18 cellular contexts compared by ENCODE assay signal in the genomic region with DNA sequence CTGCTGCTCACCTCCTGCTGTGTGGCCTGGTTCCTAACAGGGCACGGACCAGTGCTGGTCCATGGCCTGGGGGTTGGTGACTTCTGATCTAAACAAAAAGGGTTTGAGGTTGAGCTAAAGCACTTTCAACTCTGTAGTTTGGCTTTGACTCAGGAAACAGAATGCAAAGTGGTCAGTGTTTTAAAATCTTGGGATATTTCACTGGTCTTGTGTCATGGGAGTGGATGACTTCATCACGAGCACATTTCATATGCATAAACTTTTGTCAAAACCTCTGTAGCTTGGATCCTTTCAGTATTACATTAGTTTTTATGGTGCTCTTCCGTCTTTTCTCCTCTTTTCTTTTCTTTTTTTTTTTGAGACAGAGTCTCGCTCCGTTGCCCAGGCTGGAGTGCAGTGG. TPM values are rescaled to one million over a fixed set of nuclear protein-coding genes. Genes with fewer than 3 reads are reported as not detected.
DNase-seq lines count a peak whose midpoint lies in the region; ATAC-seq and TF ChIP-seq lines count a peak whose summit lies in the region.
"Had no signal": no experiment of that assay in that cellular context is flagged by ENCODE, and none has a peak within 500 bp of the region (broad histone marks: within the 10 kb centered on the region; RNA-seq: fewer than 3 reads in every experiment).

No MANE protein-coding gene starts in this region.

- H3K36me3 Mint-ChIP-seq in activated T-cell treated with anti-CD3 and anti-CD28 coated beads, Interleukin-2, amount 50 U/mL, for 72 hours (ENCODE audit: insufficient read depth in 2 of 2), result peaks cover 8 to 53% of the 10 kb centered on the region in 2 donors
- H3K36me3 Mint-ChIP-seq in effector memory CD8-positive, alpha-beta T cell (ENCODE audit: insufficient read depth), result peaks cover 89% of the 10 kb centered on the region

- peaks cover 46% of the 10 kb centered on the region for H3K36me3 ChIP-seq in IMR-90 (ENCODE audit: control insufficient read depth, insufficient read depth, low read length)

- no peak overlapping the region for H2AK9ac ChIP-seq in IMR-90 (replicated peaks; ENCODE audit: low read depth, low read length, poor library complexity)

- in situ Hi-C loops in IMR-90 (cut with MboI; ENCODE audit: low sequenced_read_pairs), result no loop called here

- H3K9me3 Mint-ChIP-seq in activated T-cell treated with anti-CD3 and anti-CD28 coated beads, Interleukin-2, amount 50 U/mL, for 72 hours, result no peaks in the 10 kb centered on the region
- no peaks in the 10 kb centered on the region for H3K9me3 Mint-ChIP-seq in effector memory CD8-positive, alpha-beta T cell
- H3K9me3 Mint-ChIP-seq: CD8-positive, alpha-beta memory T cell had no signal

- no peak overlapping the region for H2BK15ac ChIP-seq in IMR-90 (ENCODE audit: low read depth, low read length)

- no peak overlapping the region for H3K14ac ChIP-seq in IMR-90 (replicated peaks; ENCODE audit: low read depth, low read length)

- H3K4me1 ChIP-seq in IMR-90 (ENCODE audit: control insufficient read depth, insufficient read depth, low read length), result peaks cover 4% of the 10 kb centered on the region
- H3K4me1 ChIP-seq: A549; BLaER1 treated with 17β-estradiol and CSF1 and Interleukin-3, amounts not matched to agents 10 nM and 100 nM had no signal

- POLR2A ChIA-PET in IMR-90 (lab: Charles Lee; ENCODE audit: unreplicated experiment), result no interaction called here

- TF ChIP-seq RAD21 in IMR-90 (IDR thresholded peaks at IDR 0.05; ENCODE audit: low read length), result no peak

- no peak overlapping the region for H3K23ac ChIP-seq in IMR-90 (ENCODE audit: low read depth, low read length)

- no peaks in the 10 kb centered on the region for H3K9me3 ChIP-seq in IMR-90 (ENCODE audit: control insufficient read depth, insufficient read depth, low read length)
- H3K9me3 ChIP-seq: A549; BLaER1 treated with 17β-estradiol and CSF1 and Interleukin-3, amounts not matched to agents 10 nM and 100 nM had no signal

- H2BK20ac ChIP-seq in IMR-90 (ENCODE audit: low read depth, low read length), result no peak overlapping the region

- H2AK5ac ChIP-seq in IMR-90 (ENCODE audit: low read depth, low read length), result no peak overlapping the region

- TF ChIP-seq CTCF in IMR-90 (conservative IDR thresholded peaks at IDR 0.05; ENCODE audit: low read depth, low read length), result no peak

- no peak for DNase-seq in activated T-cell treated with anti-CD3 and anti-CD28 coated beads, Interleukin-2, amount 50 U/mL, for 72 hours
- no peak for DNase-seq in activated T-cell treated with anti-CD3 and anti-CD28 coated beads, Interleukin-2, amount 50 U/mL, for 48 hours
- peak; percentile 81 for DNase-seq in IMR-90
- DNase-seq in effector memory CD8-positive, alpha-beta T cell, result no peak
- peak; percentile 8 for DNase-seq in stromal cell of bone marrow (ENCODE audit: low read depth)
- no peak for DNase-seq in NCI-H1105 treated with DMSO at 0.1 percent for 48 hours (lab: John Stamatoyannopoulos, UW)
- no peak for DNase-seq in D341Med (ENCODE audit: low spot score)
- DNase-seq: CD8-positive, alpha-beta memory T cell; NCI-H187; NCI-H2227 treated with DMSO at 0.1 percent for 48 hours; NCI-H510A treated with DMSO at 0.1 percent for 48 hours; NCI-H774; PC-3; SIG-M5 had no signal

- H4K20me1 ChIP-seq in IMR-90 (ENCODE audit: insufficient read depth, low read length), result peaks cover 4% of the 10 kb centered on the region; the same call in 1 of the 2 replicates

- peaks cover 21 to 22% of the 10 kb centered on the region in 2 experiments for H3K79me1 ChIP-seq in IMR-90 (ENCODE audit: low read depth in 1 of 2, low read length in 2 of 2)

- H2BK120ac ChIP-seq in IMR-90 (ENCODE audit: low read depth, low read length), result no peak overlapping the region

- ATAC-seq in activated T-cell treated with anti-CD3 and anti-CD28 coated beads, Interleukin-2, amount 50 U/mL, for 72 hours (replicated peaks in 1 of 2), result no peak
- ATAC-seq in IMR-90 (ENCODE audit: low read depth), result peak; percentile 83
- ATAC-seq in effector memory CD8-positive, alpha-beta T cell (replicated peaks), result no peak
- ATAC-seq: A549, K562, PC-3 had no signal

- H3K9me1 ChIP-seq in IMR-90 (ENCODE audit: insufficient read depth, low read length), result no peaks in the 10 kb centered on the region

- no peak overlapping the region for H3K4me3 ChIP-seq in IMR-90 (ENCODE audit: insufficient read depth, low read depth, low read length)
- H3K4me3 ChIP-seq: A549; BLaER1 treated with 17β-estradiol and CSF1 and Interleukin-3, amounts not matched to agents 10 nM and 100 nM; K562 had no signal

- no TSS peak for BruUV-seq in IMR-90 (replicated peaks; lab: Mats Ljungman, UMichigan)

- H4K91ac ChIP-seq in IMR-90 (ENCODE audit: insufficient read depth, low read depth, low read length), result no peak overlapping the region

- no peaks in the 10 kb centered on the region for H3K27me3 Mint-ChIP-seq in activated T-cell treated with anti-CD3 and anti-CD28 coated beads, Interleukin-2, amount 50 U/mL, for 72 hours (ENCODE audit: low read depth)
- H3K27me3 Mint-ChIP-seq in effector memory CD8-positive, alpha-beta T cell, result no peaks in the 10 kb centered on the region
- H3K27me3 Mint-ChIP-seq: CD8-positive, alpha-beta memory T cell had no signal

- no peaks in the 10 kb centered on the region for H3K27me3 ChIP-seq in IMR-90 (ENCODE audit: control insufficient read depth, insufficient read depth, low read length)
- H3K27me3 ChIP-seq: BLaER1 treated with 17β-estradiol and CSF1 and Interleukin-3, amounts not matched to agents 10 nM and 100 nM had no signal

- H4K5ac ChIP-seq in IMR-90 (ENCODE audit: low read depth, low read length), result no peak overlapping the region

- no peak overlapping the region for H3K9ac ChIP-seq in IMR-90 (ENCODE audit: low read depth, low read length)
- H3K9ac ChIP-seq: BLaER1 treated with 17β-estradiol and CSF1 and Interleukin-3, amounts not matched to agents 10 nM and 100 nM had no signal

- CTCF ChIA-PET in IMR-90 (lab: Yijun Ruan, JAX), result interaction anchor here (0.6 kb wide), 2 partner anchors 90 to 122 kb away, joined by 5 read pairs; no protein-coding TSS in a partner anchor

- no peak overlapping the region for H3K56ac ChIP-seq in IMR-90 (ENCODE audit: extremely low read depth, insufficient read depth, low read length)

- H3K4me3 Mint-ChIP-seq in activated T-cell treated with anti-CD3 and anti-CD28 coated beads, Interleukin-2, amount 50 U/mL, for 72 hours, result no peak overlapping the region
- H3K4me3 Mint-ChIP-seq in effector memory CD8-positive, alpha-beta T cell, result no peak overlapping the region
- H3K4me3 Mint-ChIP-seq: CD8-positive, alpha-beta memory T cell had no signal

- no peak overlapping the region for H2AFZ ChIP-seq in IMR-90 (replicated peaks; ENCODE audit: low read length, poor library complexity)

- no peak overlapping the region for H3K4ac ChIP-seq in IMR-90 (ENCODE audit: low read depth, low read length)

- 100% methylated on average over 1 of the region's 5 CpGs; no CpG with 5 or more reads in 1 of the 2 experiments for WGBS in IMR-90 (ENCODE audit: extremely low coverage in 2 of 2, insufficient read length in 1 of 2), 2 experiments

- no peak overlapping the region for H3K18ac ChIP-seq in IMR-90 (ENCODE audit: low read depth, low read length)

- H3K27ac ChIP-seq in IMR-90 (ENCODE audit: insufficient read depth, low read length), result peak overlapping the region; percentile 49; the same call in 1 of the 2 replicates
- H3K27ac ChIP-seq: A549; BLaER1 treated with 17β-estradiol and CSF1 and Interleukin-3, amounts not matched to agents 10 nM and 100 nM; RWPE1 had no signal

- H3K27ac Mint-ChIP-seq in activated T-cell treated with anti-CD3 and anti-CD28 coated beads, Interleukin-2, amount 50 U/mL, for 72 hours, result peak overlapping the region; percentile 27
- peak overlapping the region; percentile 46 to 56 for H3K27ac Mint-ChIP-seq in effector memory CD8-positive, alpha-beta T cell

- intact Hi-C loops in IMR-90 (cut with micrococcal nuclease), result no loop called here

- dilution Hi-C loops in IMR-90 (cut with HindIII; ENCODE audit: low sequenced_read_pairs, unreplicated experiment), result no loop called here

- no peak overlapping the region for H2BK5ac ChIP-seq in IMR-90 (ENCODE audit: low read depth, low read length, poor library complexity, severe bottlenecking)

- no peak overlapping the region for H4K8ac ChIP-seq in IMR-90 (ENCODE audit: low read depth in 2 of 2, low read length in 2 of 2)

- H3K4me2 ChIP-seq in IMR-90 (ENCODE audit: low read depth, low read length), result no peak overlapping the region
- H3K4me2 ChIP-seq: A549; BLaER1 treated with 17β-estradiol and CSF1 and Interleukin-3, amounts not matched to agents 10 nM and 100 nM had no signal

- TF ChIP-seq POLR2A in IMR-90 (IDR thresholded peaks at IDR 0.05; ENCODE audit: low read depth, low read length), result no peak

- no peaks in the 10 kb centered on the region for H3K4me1 Mint-ChIP-seq in activated T-cell treated with anti-CD3 and anti-CD28 coated beads, Interleukin-2, amount 50 U/mL, for 72 hours (ENCODE audit: low read depth)
- H3K4me1 Mint-ChIP-seq in effector memory CD8-positive, alpha-beta T cell (ENCODE audit: low read depth in 2 of 2), result peaks cover 2 to 12% of the 10 kb centered on the region in 2 donors

TF ChIP-seq in IMR-90, 13 proteins besides CTCF, POLR2A, EP300 and RAD21 (continues in another document):
- TF ChIP-seq SMC3 (IDR thresholded peaks at IDR 0.05; ENCODE audit: low read depth, low read length) (no peak), CEBPB (IDR thresholded peaks at IDR 0.05; ENCODE audit: low read depth, low read length) (peak; percentile 36; the same call in 1 of the 2 replicates)

RNA-seq across cellular contexts. Expression of a gene that starts 25.6 kb away (rescaled TPM):
- total RNA-seq in activated T-cell treated with anti-CD3 and anti-CD28 coated beads, Interleukin-2, amount 50 U/mL, for 72 hours, result 1 to 10 TPM; 2.7 to 3.1 TPM
- 2.5 and 2.8 TPM in 2 replicates for total RNA-seq in IMR-90 (2012; rRNA removed)
- 1.8 and 1.9 TPM in 2 replicates for polyA plus RNA-seq in IMR-90 (2012; rRNA removed)
- 0.73 and 1.0 TPM in 2 replicates for polyA plus RNA-seq in IMR-90 (2012; cell fraction: cytosol; rRNA removed)
- polyA plus RNA-seq in IMR-90 (2012; cell fraction: nucleus; rRNA removed; ENCODE audit: low replicate concordance), result 0.82 and 1.2 TPM in 2 replicates

RNA-seq across cellular contexts. Expression of a gene that starts 25.8 kb away (rescaled TPM):
- total RNA-seq in activated T-cell treated with anti-CD3 and anti-CD28 coated beads, Interleukin-2, amount 50 U/mL, for 72 hours, result 10 to 100 TPM; 20.4 to 21.9 TPM
- total RNA-seq in IMR-90 (2012; rRNA removed), result 16.1 and 21.0 TPM in 2 replicates
- polyA plus RNA-seq in IMR-90 (2012; rRNA removed), result 25.7 and 28.6 TPM in 2 replicates
- 23.9 and 26.4 TPM in 2 replicates for polyA plus RNA-seq in IMR-90 (2012; cell fraction: cytosol; rRNA removed)
- 61.0 and 73.9 TPM in 2 replicates for polyA plus RNA-seq in IMR-90 (2012; cell fraction: nucleus; rRNA removed; ENCODE audit: low replicate concordance)

RNA-seq across cellular contexts. Expression of a gene that starts 37.7 kb away (rescaled TPM):
- 10 to 100 TPM; 81.9 to 90.6 TPM for total RNA-seq in activated T-cell treated with anti-CD3 and anti-CD28 coated beads, Interleukin-2, amount 50 U/mL, for 72 hours
- total RNA-seq in IMR-90 (2012; rRNA removed), result 73.9 and 89.1 TPM in 2 replicates
- 22.3 and 27.9 TPM in 2 replicates for polyA plus RNA-seq in IMR-90 (2012; rRNA removed)
- polyA plus RNA-seq in IMR-90 (2012; cell fraction: cytosol; rRNA removed), result 8.7 and 13.6 TPM in 2 replicates
- 10.1 and 55.1 TPM in 2 replicates for polyA plus RNA-seq in IMR-90 (2012; cell fraction: nucleus; rRNA removed; ENCODE audit: low replicate concordance)

Comparison
In these comparisons a context has a peak if more than half of its experiments do, and no peak if none do; other contexts are left out.
1. DNase-seq: peak in IMR-90 (single experiment) and stromal cell of bone marrow (single experiment); none in activated T-cell treated with anti-CD3 and anti-CD28 coated beads, Interleukin-2, amount 50 U/mL, for 72 hours (0 of 2), activated T-cell treated with anti-CD3 and anti-CD28 coated beads, Interleukin-2, amount 50 U/mL, for 48 hours (0 of 2), effector memory CD8-positive, alpha-beta T cell (0 of 3), NCI-H1105 treated with DMSO at 0.1 percent for 48 hours (single experiment) and D341Med (single experiment).